Comparison of ENCODE assay signal across 9 cellular contexts in the genomic region with DNA sequence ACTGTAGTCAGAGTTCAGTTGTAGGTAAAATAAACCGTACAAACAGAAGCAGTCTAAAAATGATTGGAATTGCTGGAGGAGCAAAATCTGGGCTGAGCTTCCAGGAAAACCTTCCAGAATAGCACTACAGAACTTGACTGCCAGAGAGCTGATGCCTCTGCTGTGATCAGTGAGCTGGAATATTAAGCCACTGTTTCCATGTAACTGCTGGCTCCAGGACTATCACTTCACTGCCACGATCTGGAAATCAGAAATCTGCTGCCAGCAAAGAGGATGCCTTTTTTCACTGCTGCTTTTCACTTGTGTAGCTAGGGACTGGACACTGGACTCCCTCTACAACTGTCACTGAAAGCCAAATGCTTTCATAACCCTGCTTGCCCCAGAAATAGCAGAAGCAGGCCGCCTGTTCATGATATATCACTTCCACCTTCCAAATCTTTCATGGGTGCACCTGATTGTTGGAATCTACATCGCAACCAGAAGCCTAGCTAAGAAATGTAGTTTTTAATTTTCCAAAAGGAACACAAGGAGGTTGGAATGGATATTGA.
"Had no signal": no experiment of that assay in that cellular context is flagged by ENCODE, and none has a peak within 500 bp of the region (broad histone marks: within the 10 kb centered on the region; RNA-seq: fewer than 3 reads in every experiment).

No MANE protein-coding gene starts in this region.

- DNase-seq: activated CD4-positive, alpha-beta T cell treated with anti-CD3 and anti-CD28 coated beads, Interleukin-2, amount 50 U/mL, for 4 hours; activated gamma-delta T cell; activated naive CD8-positive, alpha-beta T cell treated with anti-CD3 and anti-CD28 coated beads for 36 hours; activated T-cell treated with anti-CD3 and anti-CD28 coated beads, Interleukin-2, amount 50 U/mL, for 4 hours; colonic mucosa; retina; small intestine; transverse colon had no signal

- ATAC-seq: activated T-cell treated with anti-CD3 and anti-CD28 coated beads, Interleukin-2, amount 50 U/mL, for 4 hours; stimulated activated effector memory CD8-positive, alpha-beta T cell treated with anti-CD3 and anti-CD28 coated beads, Interleukin-12 subunit alpha, Interleukin-12 subunit beta, amount 100 ng/mL, for 72 hours had no signal
